Comparison of ENCODE assay signal across 23 cellular contexts in the genomic region with DNA sequence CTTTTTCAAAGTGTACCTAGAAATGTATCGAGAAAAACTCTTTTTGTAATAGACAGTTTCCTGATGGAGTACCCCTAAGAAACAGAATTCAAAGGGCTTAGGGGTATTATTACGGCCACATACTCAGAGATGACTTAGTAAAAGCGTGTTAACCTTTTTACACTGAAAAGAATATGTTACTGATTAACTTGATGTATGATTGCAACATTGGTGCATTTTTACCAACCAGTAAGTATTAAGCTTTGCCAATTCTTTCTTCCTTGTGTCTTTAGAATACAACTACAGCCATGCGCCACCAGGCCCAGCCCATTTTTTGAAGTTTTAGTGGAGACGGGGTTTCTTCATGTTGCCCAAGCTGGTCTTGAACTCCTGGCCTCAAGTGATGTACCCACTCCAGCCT.
DNase-seq lines count a peak whose midpoint lies in the region; ATAC-seq, FAIRE-seq and TF ChIP-seq lines count a peak whose summit lies in the region.
"Had no signal": no experiment of that assay in that cellular context is flagged by ENCODE, and none has a peak within 500 bp of the region (broad histone marks: within the 10 kb centered on the region; RNA-seq: fewer than 3 reads in every experiment).

No MANE protein-coding gene starts in this region.

- H3K27me3 ChIP-seq in HepG2 (ENCODE audit: control insufficient read depth in 1 of 2, insufficient read depth in 2 of 2, low read length in 2 of 2) (no peaks in the 10 kb centered on the region), right lobe of liver (no peaks in the 10 kb centered on the region)
- H3K27me3 ChIP-seq: BLaER1 treated with 17β-estradiol and CSF1 and Interleukin-3, amounts not matched to agents 10 nM and 100 nM had no signal

- TF ChIP-seq RAD21 in HepG2 (CRISPR knock-in tag; IDR thresholded peaks at IDR 0.05), result no peak

- DNase-seq in DMS53 (lab: John Stamatoyannopoulos, UW) (peak; percentile 4), DMS53 treated with DMSO at 0.1 percent for 48 hours (lab: John Stamatoyannopoulos, UW; ENCODE audit: unreplicated experiment) (no peak), HepG2 (ENCODE audit: low spot score) (no peak), right lobe of liver (no peak), urothelium cell line (ENCODE audit: low spot score) (no peak), left colon (no peak), Right ventricle myocardium superior (no peak)
- DNase-seq: AML-193; Caco-2; Calu3; CD4-positive, alpha-beta T cell; CD8-positive, alpha-beta T cell; DMS79 treated with DMSO at 0.1 percent for 48 hours; GF-D8 had no signal

- no peak overlapping the region for H3K4me3 ChIP-seq in HepG2 (replicated peaks in 1 of 3; ENCODE audit: insufficient read depth in 1 of 3, low read depth in 2 of 3, low read length in 3 of 3)
- no peak overlapping the region for H3K4me3 ChIP-seq in right lobe of liver
- H3K4me3 ChIP-seq: A549; BLaER1 treated with 17β-estradiol and CSF1 and Interleukin-3, amounts not matched to agents 10 nM and 100 nM had no signal

- no peaks in the 10 kb centered on the region for H3K4me1 ChIP-seq in HepG2 (ENCODE audit: insufficient read depth, low read length)
- peaks cover 0 to 9% (median 0%) of the 10 kb centered on the region in 4 donors for H3K4me1 ChIP-seq in right lobe of liver
- H3K4me1 ChIP-seq: A549; BLaER1 treated with 17β-estradiol and CSF1 and Interleukin-3, amounts not matched to agents 10 nM and 100 nM; Caco-2 had no signal

- BruUV-seq in HepG2 (replicated peaks; lab: Mats Ljungman, UMichigan), result no TSS peak

- in situ Hi-C loops in HepG2 (cut with HindIII; ENCODE audit: extremely low pct_ligation_motif_present, low pct_unique_long_range_greater_than_20kb), result no loop called here

- no peaks in the 10 kb centered on the region for H4K20me1 ChIP-seq in HepG2 (ENCODE audit: insufficient read depth, low read length)
- H4K20me1 ChIP-seq: BLaER1 treated with 17β-estradiol and CSF1 and Interleukin-3, amounts not matched to agents 10 nM and 100 nM had no signal

- no peak overlapping the region for H2AFZ ChIP-seq in HepG2 (ENCODE audit: low read length)

- FAIRE-seq in HepG2 (lab: Jason Lieb, UNC), result no peak
- FAIRE-seq in urothelium cell line (lab: Jason Lieb, UNC), result peak; percentile 46
- FAIRE-seq: A549, D721Med, G401.6, GM12891, GM19239 had no signal

- no peak overlapping the region for H3K27ac ChIP-seq in HepG2 (ENCODE audit: extremely low read length, insufficient read depth, low read length)
- no peak overlapping the region for H3K27ac ChIP-seq in right lobe of liver
- H3K27ac ChIP-seq: 22Rv1; A549; BLaER1 treated with 17β-estradiol and CSF1 and Interleukin-3, amounts not matched to agents 10 nM and 100 nM; C4-2B had no signal

- intact Hi-C loops in HepG2 (cut with micrococcal nuclease; ENCODE audit: unreplicated experiment), result no loop called here
- intact Hi-C loops in right lobe of liver (cut with DNase I), result no loop called here
- intact Hi-C loops in left colon (cut with DNase I, micrococcal nuclease), result no loop called here
- intact Hi-C loops in Right ventricle myocardium superior (cut with DNase I), result no loop called here

- POLR2A ChIA-PET in HepG2 (lab: Yijun Ruan, JAX), result no interaction called here

- no peak overlapping the region for H3K9ac ChIP-seq in HepG2 (ENCODE audit: insufficient read depth, low read depth, low read length)
- H3K9ac ChIP-seq: BLaER1 treated with 17β-estradiol and CSF1 and Interleukin-3, amounts not matched to agents 10 nM and 100 nM had no signal

- TF ChIP-seq CTCF in HepG2 (CRISPR knock-in tag; IDR thresholded peaks at IDR 0.05) (no peak), right lobe of liver (IDR thresholded peaks at IDR 0.05) (no peak)

- peaks cover 50% of the 10 kb centered on the region for H3K9me3 ChIP-seq in HepG2 (ENCODE audit: low read length)
- H3K9me3 ChIP-seq in right lobe of liver, result no peaks in the 10 kb centered on the region
- H3K9me3 ChIP-seq: BLaER1 treated with 17β-estradiol and CSF1 and Interleukin-3, amounts not matched to agents 10 nM and 100 nM; Caco-2 had no signal

- WGBS in HepG2 (ENCODE audit: low lambda C conversion rate), result 18% methylated on average over 5 of the region's 5 CpGs
- WGBS in right lobe of liver (ENCODE audit: insufficient coverage, low coverage, low lambda C conversion rate, missing lambda C conversion rate), result 43% methylated on average over 5 of the region's 5 CpGs

- H3K36me3 ChIP-seq in HepG2 (replicated peaks in 1 of 2; ENCODE audit: control insufficient read depth in 1 of 2, insufficient read depth in 2 of 2, low read length in 2 of 2), result no peaks in the 10 kb centered on the region
- no peaks in the 10 kb centered on the region for H3K36me3 ChIP-seq in right lobe of liver
- H3K36me3 ChIP-seq: BLaER1 treated with 17β-estradiol and CSF1 and Interleukin-3, amounts not matched to agents 10 nM and 100 nM had no signal

- H3K79me2 ChIP-seq in HepG2 (ENCODE audit: insufficient read depth, low read length), result no peaks in the 10 kb centered on the region

- H3K4me2 ChIP-seq in HepG2 (ENCODE audit: low read depth, low read length), result no peak overlapping the region
- H3K4me2 ChIP-seq: A549; BLaER1 treated with 17β-estradiol and CSF1 and Interleukin-3, amounts not matched to agents 10 nM and 100 nM had no signal

- ATAC-seq in HepG2 (no peak), right lobe of liver (peak; percentile 65 to 94 (median 92)), left colon (no peak), GM21737 (IDR thresholded peaks at IDR 0.05; ENCODE audit: unreplicated experiment) (no peak), Right ventricle myocardium superior (ENCODE audit: poor library complexity) (no peak)
- ATAC-seq: A549; CD8-positive, alpha-beta T cell had no signal

- TF ChIP-seq EP300 in HepG2 (IDR thresholded peaks at IDR 0.05; ENCODE audit: low read depth in 2 of 2, low read length in 2 of 2) (no peak), HepG2 (CRISPR knock-in tag; IDR thresholded peaks at IDR 0.05; ENCODE audit: borderline replicate concordance) (no peak)

- TF ChIP-seq POLR2A in HepG2 (IDR thresholded peaks at IDR 0.05; ENCODE audit: insufficient read depth in 1 of 2, low read depth in 2 of 2, low read length in 2 of 2) (no peak), right lobe of liver (IDR thresholded peaks at IDR 0.05) (no peak)

- CTCF ChIA-PET in HepG2 (lab: Yijun Ruan, JAX; ENCODE audit: low intra/inter-chr PET ratio, low total read pairs), result no interaction called here

TF ChIP-seq in HepG2, 621 proteins besides CTCF, POLR2A, EP300 and RAD21:
- no peak for TF ChIP-seq TBP (CRISPR knock-in tag; IDR thresholded peaks at IDR 0.05)
- peak; percentile 17; the same call in 1 of the 2 replicates for TF ChIP-seq CEBPB (IDR thresholded peaks at IDR 0.05; ENCODE audit: borderline replicate concordance, low read depth, low read length)
- TF ChIP-seq NAIF1 (CRISPR knock-in tag; IDR thresholded peaks at IDR 0.05; ENCODE audit: borderline replicate concordance), result no peak
TF ChIP-seq in HepG2: peak in this region for 1.

Comparison
In these comparisons a context has a peak if more than half of its experiments do, and no peak if none do; other contexts are left out.
1. ATAC-seq: peak in right lobe of liver (4 of 4); none in HepG2 (single experiment), left colon (single experiment), GM21737 (single experiment) and Right ventricle myocardium superior (single experiment).